ENCODE assay signal across 1 cellular context in the genomic region with DNA sequence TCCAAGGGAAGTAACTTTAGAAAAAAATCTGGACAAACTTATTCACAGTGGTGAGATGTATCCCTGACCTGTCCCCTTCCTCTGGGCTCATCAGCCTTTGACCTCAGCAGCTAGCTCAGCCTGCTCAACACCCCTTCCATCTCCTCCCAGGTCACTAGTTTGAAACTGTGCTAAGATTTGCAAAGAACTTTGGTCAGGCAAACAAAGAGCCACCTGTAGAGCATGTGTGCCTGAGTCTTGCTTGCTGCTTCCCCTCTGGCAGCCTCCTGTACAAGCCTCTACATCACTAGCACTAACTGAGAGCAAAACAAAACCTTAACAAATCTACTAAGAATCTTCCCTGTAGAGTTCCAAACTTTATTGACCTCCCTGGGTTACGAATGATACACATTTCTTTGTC.
TF ChIP-seq lines count a peak whose summit lies in the region.

No MANE protein-coding gene starts in this region.

TF ChIP-seq in liver, 16 proteins besides CTCF, POLR2A, EP300 and RAD21 (continued from another document):
- TF ChIP-seq ATF3 (IDR thresholded peaks at IDR 0.05) (peak; percentile 24), SP1 (IDR thresholded peaks at IDR 0.05) (peak; percentile 86), HNF4A (conservative IDR thresholded peaks at IDR 0.05) (peak; percentile 97), EGR1 (IDR thresholded peaks at IDR 0.05; ENCODE audit: low read depth in 2 of 2) (no peak), GABPA (IDR thresholded peaks at IDR 0.05 in 1 of 2, conservative IDR thresholded peaks at IDR 0.05 in 1 of 2) (peak in 1 of 2 donors; percentile 52), FOXA2 (IDR thresholded peaks at IDR 0.05) (peak; percentile 76), NR2F2 (IDR thresholded peaks at IDR 0.05) (peak; percentile 54), MAX (IDR thresholded peaks at IDR 0.05) (peak; percentile 67), TAF1 (conservative IDR thresholded peaks at IDR 0.05) (no peak)
- TF ChIP-seq, protein P1, sequence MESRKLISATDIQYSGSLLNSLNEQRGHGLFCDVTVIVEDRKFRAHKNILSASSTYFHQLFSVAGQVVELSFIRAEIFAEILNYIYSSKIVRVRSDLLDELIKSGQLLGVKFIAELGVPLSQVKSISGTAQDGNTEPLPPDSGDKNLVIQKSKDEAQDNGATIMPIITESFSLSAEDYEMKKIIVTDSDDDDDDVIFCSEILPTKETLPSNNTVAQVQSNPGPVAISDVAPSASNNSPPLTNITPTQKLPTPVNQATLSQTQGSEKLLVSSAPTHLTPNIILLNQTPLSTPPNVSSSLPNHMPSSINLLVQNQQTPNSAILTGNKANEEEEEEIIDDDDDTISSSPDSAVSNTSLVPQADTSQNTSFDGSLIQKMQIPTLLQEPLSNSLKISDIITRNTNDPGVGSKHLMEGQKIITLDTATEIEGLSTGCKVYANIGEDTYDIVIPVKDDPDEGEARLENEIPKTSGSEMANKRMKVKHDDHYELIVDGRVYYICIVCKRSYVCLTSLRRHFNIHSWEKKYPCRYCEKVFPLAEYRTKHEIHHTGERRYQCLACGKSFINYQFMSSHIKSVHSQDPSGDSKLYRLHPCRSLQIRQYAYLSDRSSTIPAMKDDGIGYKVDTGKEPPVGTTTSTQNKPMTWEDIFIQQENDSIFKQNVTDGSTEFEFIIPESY (IDR thresholded peaks at IDR 0.05) = peak; percentile 73
